Comparison of ENCODE assay signal across 12 cellular contexts in the genomic region with DNA sequence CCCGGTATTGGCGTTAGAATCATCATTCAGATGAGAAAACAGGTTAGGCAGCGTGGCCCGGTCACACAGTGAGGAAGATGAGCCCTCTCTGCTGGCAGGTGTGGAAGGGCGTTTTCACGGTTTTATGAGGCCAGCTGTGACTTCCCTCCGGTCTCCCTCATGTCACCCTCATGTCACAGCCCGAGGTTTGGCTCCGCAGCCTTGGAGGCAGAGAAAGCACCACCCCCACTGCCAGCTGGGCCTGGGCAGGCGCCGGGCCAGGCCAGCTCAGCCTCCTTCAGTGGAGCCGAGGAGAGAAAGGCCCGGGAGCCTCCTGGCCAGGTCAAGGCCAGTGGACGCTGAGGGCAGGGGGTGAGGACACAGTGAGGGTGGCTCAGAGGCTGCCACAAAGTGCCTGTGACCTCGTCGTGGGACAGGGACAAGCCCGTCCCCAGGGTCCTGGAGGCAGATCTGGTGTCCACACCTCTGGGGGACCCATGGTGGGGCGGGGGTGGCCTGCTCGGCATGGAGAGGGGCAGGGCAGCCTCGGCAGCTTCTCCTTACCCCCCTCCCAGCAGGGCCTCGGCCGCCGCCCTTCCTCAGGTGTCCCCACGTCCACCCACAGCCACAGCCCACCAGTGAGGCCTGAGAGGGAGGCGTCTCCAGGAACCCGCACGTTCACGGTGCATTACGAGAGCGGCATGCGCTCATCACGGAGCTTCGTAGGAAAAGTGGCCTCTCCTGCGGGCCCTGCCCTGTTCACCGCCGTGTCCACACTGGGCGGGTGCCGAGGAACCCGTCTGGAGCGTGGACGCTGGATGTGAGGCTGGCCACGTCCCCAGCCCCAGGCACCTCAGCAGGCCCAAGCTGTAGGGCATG. TPM values are rescaled to one million over a fixed set of nuclear protein-coding genes. Genes with fewer than 3 reads are reported as not detected.
DNase-seq lines count a peak whose midpoint lies in the region; ATAC-seq and TF ChIP-seq lines count a peak whose summit lies in the region.
"Had no signal": no experiment of that assay in that cellular context is flagged by ENCODE, and none has a peak within 500 bp of the region (broad histone marks: within the 10 kb centered on the region; RNA-seq: fewer than 3 reads in every experiment).

No MANE protein-coding gene starts in this region.

- H3K36me3 ChIP-seq in left ventricle myocardium inferior = no peaks in the 10 kb centered on the region

- ATAC-seq in GM21786 (IDR thresholded peaks at IDR 0.05; ENCODE audit: unreplicated experiment) (no peak), GM18502 (IDR thresholded peaks at IDR 0.05; ENCODE audit: poor library complexity, unreplicated experiment) (no peak)
- ATAC-seq: K562 had no signal

- H3K4me1 ChIP-seq in left ventricle myocardium inferior = peaks cover 35% of the 10 kb centered on the region

- H3K4me3 ChIP-seq in left ventricle myocardium inferior (peak overlapping the region; percentile 46), skin epidermis (no peak overlapping the region)
- H3K4me3 ChIP-seq: K562 had no signal

- TF ChIP-seq CTCF in left ventricle myocardium inferior (IDR thresholded peaks at IDR 0.05; ENCODE audit: borderline replicate concordance) = no peak

- peak overlapping the region; percentile 88 for H3K27ac ChIP-seq in left ventricle myocardium inferior (replicated peaks)
- H3K27ac ChIP-seq in skin epidermis = peak overlapping the region in 17 of 21 experiments; percentile 7 to 89 (median 60)

- no peaks in the 10 kb centered on the region for H3K9me3 ChIP-seq in left ventricle myocardium inferior (replicated peaks)

- intact Hi-C loops in left ventricle myocardium inferior (cut with micrococcal nuclease) = no loop called here

- DNase-seq in DMS53 treated with DMSO at 0.1 percent for 48 hours (lab: John Stamatoyannopoulos, UW; ENCODE audit: unreplicated experiment) = peak; percentile 91
- DNase-seq in NCI-H69 (lab: John Stamatoyannopoulos, UW) = peak; percentile 41
- no peak for DNase-seq in left ventricle myocardium inferior
- DNase-seq in HuH-7 (ENCODE audit: low spot score) = no peak
- DNase-seq in NCI-H146 (lab: John Stamatoyannopoulos, UW) = no peak
- DNase-seq: activated CD4-positive, alpha-beta memory T cell treated with anti-CD3 and anti-CD28 coated beads for 36 hours; erythroblast had no signal

- H3K27me3 ChIP-seq in left ventricle myocardium inferior (ENCODE audit: low read depth) = no peaks in the 10 kb centered on the region

RNA-seq across cellular contexts. Expression of a gene that starts 32.2 kb away (rescaled TPM):
- 9.2 TPM for total RNA-seq in left ventricle myocardium inferior

RNA-seq across cellular contexts. Expression of a gene that starts 32.4 kb away (rescaled TPM):
- total RNA-seq in left ventricle myocardium inferior = 2.0 TPM
- total RNA-seq: RPMI7951 had no signal

RNA-seq across cellular contexts. Expression of a gene that starts 50.4 kb away (rescaled TPM):
- total RNA-seq in left ventricle myocardium inferior = not detected
- total RNA-seq: activated CD4-positive, alpha-beta memory T cell treated with anti-CD3 and anti-CD28 coated beads for 36 hours; RPMI7951 had no signal

Comparison
In these comparisons a context has a peak if more than half of its experiments do, and no peak if none do; other contexts are left out.
1. DNase-seq: peak in DMS53 treated with DMSO at 0.1 percent for 48 hours (single experiment) and NCI-H69 (single experiment); none in left ventricle myocardium inferior (single experiment), HuH-7 (single experiment) and NCI-H146 (single experiment).